Comparison of ENCODE assay signal across 9 cellular contexts in the genomic region with DNA sequence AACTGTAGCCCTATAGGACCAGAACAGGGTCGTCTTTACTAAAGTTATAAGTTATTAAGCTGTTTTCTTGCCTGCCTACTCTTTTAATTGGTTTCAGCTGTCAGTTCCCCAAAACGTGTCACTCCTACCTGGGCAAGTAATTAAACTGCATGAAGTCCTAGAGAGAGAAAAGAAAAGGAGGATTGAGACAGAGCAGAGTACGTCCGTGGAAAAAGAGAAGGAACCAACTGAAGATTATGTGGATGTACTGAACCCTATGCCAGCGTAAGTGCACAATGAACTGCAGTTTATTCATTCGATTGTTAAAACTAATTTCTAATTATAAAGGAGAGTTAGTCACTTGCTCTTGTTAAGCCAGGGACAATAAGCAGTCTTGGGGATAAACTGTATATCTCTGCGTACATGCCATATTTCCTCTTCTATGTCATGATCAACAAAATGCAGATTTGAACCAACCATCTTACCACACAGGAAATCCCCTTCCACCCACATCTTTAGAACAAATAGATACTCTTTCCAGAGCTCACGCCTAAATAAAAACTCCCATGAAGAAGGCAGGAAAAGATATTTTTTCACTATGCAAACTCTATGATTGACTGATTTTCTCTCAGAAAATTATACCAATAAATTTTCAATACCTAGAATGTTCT. TPM values are rescaled to one million over a fixed set of nuclear protein-coding genes. Genes with fewer than 3 reads are reported as not detected.
A peak's percentile ranks its signal among the peaks of the same experiment; 100 is the strongest.
DNase-seq lines count a peak whose midpoint lies in the region; ATAC-seq and TF ChIP-seq lines count a peak whose summit lies in the region.
"Had no signal": no experiment of that assay in that cellular context is flagged by ENCODE, and none has a peak within 500 bp of the region (broad histone marks: within the 10 kb centered on the region; RNA-seq: fewer than 3 reads in every experiment).

No MANE protein-coding gene starts in this region.

- in situ Hi-C loops in KBM-7 (cut with MboI; ENCODE audit: low pct_unique_long_range_greater_than_20kb, low sequenced_read_pairs) = no loop called here

- no peaks in the 10 kb centered on the region for H3K27me3 Mint-ChIP-seq in naive thymus-derived CD8-positive, alpha-beta T cell

- peak overlapping the region in 7 of 10 donors; percentile 5 to 80 (median 43) for H3K27ac Mint-ChIP-seq in naive thymus-derived CD8-positive, alpha-beta T cell

- H3K36me3 Mint-ChIP-seq in naive thymus-derived CD8-positive, alpha-beta T cell = no peaks in the 10 kb centered on the region

- peak overlapping the region; percentile 0 to 71 (median 64) for H3K4me3 Mint-ChIP-seq in naive thymus-derived CD8-positive, alpha-beta T cell

- H3K9me3 Mint-ChIP-seq in naive thymus-derived CD8-positive, alpha-beta T cell = no peaks in the 10 kb centered on the region

- DNase-seq in KBM-7 = peak; percentile 63
- DNase-seq in naive thymus-derived CD8-positive, alpha-beta T cell = peak in 6 of 10 donors; percentile 8 to 74 (median 41)
- no peak for DNase-seq in erythroblast (lab: John Stamatoyannopoulos, UW)
- DNase-seq in amniotic stem cell (lab: John Stamatoyannopoulos, UW) = no peak
- no peak for DNase-seq in islet precursor cell
- DNase-seq: NCI-H774 had no signal

- peak; percentile 38 for ATAC-seq in GM18519 (IDR thresholded peaks at IDR 0.05; ENCODE audit: low FRiP score, unreplicated experiment)
- peak; percentile 51 for ATAC-seq in GM21723 (IDR thresholded peaks at IDR 0.05; ENCODE audit: unreplicated experiment)
- peak; percentile 95 to 97 for ATAC-seq in naive thymus-derived CD8-positive, alpha-beta T cell

- POLR2A ChIA-PET in naive thymus-derived CD8-positive, alpha-beta T cell (lab: Charles Lee) = interaction anchor here (0.7 to 2.4 kb wide), 3 partner anchors 8 to 120 kb away, joined by 3 to 10 read pairs (median 4); a partner anchor contains a TSS

- peaks cover 9 to 54% (median 33%) of the 10 kb centered on the region in 4 donors for H3K4me1 Mint-ChIP-seq in naive thymus-derived CD8-positive, alpha-beta T cell

- no peak for TF ChIP-seq POLR2A in erythroblast (IDR thresholded peaks at IDR 0.05; ENCODE audit: low read length)

RNA-seq across cellular contexts. Expression of a gene that starts 22.8 kb away (rescaled TPM):
- total RNA-seq in naive thymus-derived CD8-positive, alpha-beta T cell = 1 to 10 TPM; 3.5 to 4.0 TPM
- 1 to 10 TPM in 1 of 3 donors, under 1 TPM in 2; 0.59 to 1.1 (median 0.93) TPM for polyA plus RNA-seq in naive thymus-derived CD8-positive, alpha-beta T cell
- total RNA-seq: pulmonary artery endothelial cell had no signal

RNA-seq across cellular contexts. Expression of a gene that starts 36.0 kb away (rescaled TPM):
- 10 to 100 TPM; 56.9 to 65.0 TPM for total RNA-seq in naive thymus-derived CD8-positive, alpha-beta T cell
- polyA plus RNA-seq in naive thymus-derived CD8-positive, alpha-beta T cell = 10 to 100 TPM; 16.1 to 19.7 (median 18.6) TPM

Comparison
In these comparisons a context has a peak if more than half of its experiments do, and no peak if none do; other contexts are left out.
1. ATAC-seq: peak in every context shown above with its lines; median percentile 96 in naive thymus-derived CD8-positive, alpha-beta T cell; 51 in GM21723; 38 in GM18519.
2. DNase-seq: peak in KBM-7 (single experiment) and naive thymus-derived CD8-positive, alpha-beta T cell (6 of 10); none in erythroblast (0 of 2), amniotic stem cell (single experiment) and islet precursor cell (single experiment).